In genomic region chr12:30923057-30923456, GRCh38 we compare ENCODE assay signal across 24 cellular contexts. TPM values are rescaled to one million over a fixed set of nuclear protein-coding genes. Genes with fewer than 3 reads are reported as not detected.
A peak's percentile ranks its signal among the peaks of the same experiment; 100 is the strongest.
DNase-seq lines count a peak whose midpoint lies in the region; ATAC-seq and TF ChIP-seq lines count a peak whose summit lies in the region.
"Had no signal": no experiment of that assay in that cellular context is flagged by ENCODE, and none has a peak within 500 bp of the region (broad histone marks: within the 10 kb centered on the region; RNA-seq: fewer than 3 reads in every experiment).

No MANE protein-coding gene starts in this region.

- H3K4me1 Mint-ChIP-seq in type B pancreatic cell (ENCODE audit: unreplicated experiment): peaks cover 16% of the 10 kb centered on the region

- H3K27ac ChIP-seq in right atrium auricular region: no peak overlapping the region
- no peak overlapping the region for H3K27ac ChIP-seq in right cardiac atrium (ENCODE audit: low read length)
- H3K27ac ChIP-seq: A549; BLaER1 treated with 17β-estradiol and CSF1 and Interleukin-3, amounts not matched to agents 10 nM and 100 nM; GM23248 had no signal

- peaks cover 45% of the 10 kb centered on the region for H3K27me3 Mint-ChIP-seq in type B pancreatic cell

- H3K9me3 ChIP-seq in right atrium auricular region (no peaks in the 10 kb centered on the region), right cardiac atrium (ENCODE audit: control insufficient read depth, low read length) (no peaks in the 10 kb centered on the region)
- H3K9me3 ChIP-seq: A549, BE2C had no signal

- H3K27ac Mint-ChIP-seq in type B pancreatic cell: no peak overlapping the region
- H3K27ac Mint-ChIP-seq: CD14-positive monocyte; CD4-positive, alpha-beta T cell had no signal

- ATAC-seq in Right ventricle myocardium superior (ENCODE audit: poor library complexity) (peak; percentile 66), right cardiac atrium (peak; percentile 35 to 72), GM21825 (IDR thresholded peaks at IDR 0.05; ENCODE audit: unreplicated experiment) (no peak), GM18498 (IDR thresholded peaks at IDR 0.05; ENCODE audit: unreplicated experiment) (no peak)
- ATAC-seq: A549, GM12878 had no signal

- peaks cover 4% of the 10 kb centered on the region for H3K36me3 Mint-ChIP-seq in type B pancreatic cell
- H3K36me3 Mint-ChIP-seq: CD14-positive monocyte; CD8-positive, alpha-beta memory T cell had no signal

- H3K27me3 ChIP-seq in right atrium auricular region (no peaks in the 10 kb centered on the region), right cardiac atrium (ENCODE audit: control insufficient read depth, insufficient read depth) (no peaks in the 10 kb centered on the region)
- H3K27me3 ChIP-seq: BLaER1 treated with 17β-estradiol and CSF1 and Interleukin-3, amounts not matched to agents 10 nM and 100 nM had no signal

- TF ChIP-seq CTCF in right atrium auricular region (IDR thresholded peaks at IDR 0.05): no peak
- no peak for TF ChIP-seq CTCF in type B pancreatic cell (conservative IDR thresholded peaks at IDR 0.05)

- intact Hi-C loops in Right ventricle myocardium superior (cut with DNase I) (no loop called here), right cardiac atrium (cut with DNase I) (no loop called here)

- H3K36me3 ChIP-seq in right atrium auricular region: no peaks in the 10 kb centered on the region
- H3K36me3 ChIP-seq: BE2C; BLaER1 treated with 17β-estradiol and CSF1 and Interleukin-3, amounts not matched to agents 10 nM and 100 nM had no signal

- H3K4me3 ChIP-seq in right atrium auricular region (no peak overlapping the region), right cardiac atrium (ENCODE audit: low read length) (no peak overlapping the region)
- H3K4me3 ChIP-seq: A549; BLaER1 treated with 17β-estradiol and CSF1 and Interleukin-3, amounts not matched to agents 10 nM and 100 nM; GM12878; GM23248 had no signal

- whole genome bisulfite sequencing in right cardiac atrium: 42% methylated on average over 1 of the region's 1 CpG

- H3K4me1 ChIP-seq in right atrium auricular region (peaks cover 0 to 17% of the 10 kb centered on the region in 2 donors), right cardiac atrium (ENCODE audit: control insufficient read depth, insufficient read depth, low read length) (peaks cover 2% of the 10 kb centered on the region)
- H3K4me1 ChIP-seq: A549; BE2C; BLaER1 treated with 17β-estradiol and CSF1 and Interleukin-3, amounts not matched to agents 10 nM and 100 nM had no signal

- H3K9me3 Mint-ChIP-seq in type B pancreatic cell: no peaks in the 10 kb centered on the region
- H3K9me3 Mint-ChIP-seq: CD4-positive, alpha-beta T cell; CD8-positive, alpha-beta memory T cell had no signal

- H3K4me3 Mint-ChIP-seq in type B pancreatic cell: no peak overlapping the region
- H3K4me3 Mint-ChIP-seq: CD14-positive monocyte; CD4-positive, alpha-beta T cell; CD8-positive, alpha-beta memory T cell had no signal

- DNase-seq in Right ventricle myocardium superior (no peak), right atrium auricular region (ENCODE audit: low spot score) (no peak), OCI-M1 (lab: John Stamatoyannopoulos, UW) (peak; percentile 11), right cardiac atrium (no peak), type B pancreatic cell (ENCODE audit: extremely low spot score, unreplicated experiment) (peak; percentile 18)
- DNase-seq: 8988T; ACHN; AML-193; BE2C; CD4-positive, alpha-beta T cell; CD8-positive, alpha-beta memory T cell; DMS 273 treated with DMSO at 0.1 percent for 48 hours; DMS79; EL; GDM1; GM23248; H7; HCEC 1CT had no signal

RNA-seq across cellular contexts. Expression of gene TSPAN11, which starts 3.5 kb away (rescaled TPM):
- total RNA-seq in Right ventricle myocardium superior (1.9 TPM), right atrium auricular region (1 to 10 TPM; 2.5 to 4.1 TPM), right cardiac atrium (1 to 10 TPM; 3.8 to 4.9 (median 4.1) TPM), type B pancreatic cell (ENCODE audit: low replicate concordance) (9.5 and 52.3 TPM in 2 replicates)
- 2.8 TPM for polyA plus RNA-seq in right cardiac atrium
- total RNA-seq: CD4-positive, alpha-beta T cell; CD8-positive, alpha-beta memory T cell had no signal
- polyA plus RNA-seq: CD14-positive monocyte; CD8-positive, alpha-beta memory T cell had no signal

Comparison
In these comparisons a context has a peak if more than half of its experiments do, and no peak if none do; other contexts are left out.
1. ATAC-seq: peak in Right ventricle myocardium superior (single experiment) and right cardiac atrium (2 of 2); none in GM21825 (single experiment) and GM18498 (single experiment).
2. DNase-seq: peak in OCI-M1 (single experiment) and type B pancreatic cell (single experiment); none in Right ventricle myocardium superior (single experiment), right atrium auricular region (single experiment) and right cardiac atrium (0 of 3).